ENCODE assay signal across 20 cellular contexts in genomic region chr18:80107396-80107795, GRCh38. TPM values are rescaled to one million over a fixed set of nuclear protein-coding genes. Genes with fewer than 3 reads are reported as not detected.
DNase-seq lines count a peak whose midpoint lies in the region; ATAC-seq and TF ChIP-seq lines count a peak whose summit lies in the region.
"Had no signal": no experiment of that assay in that cellular context is flagged by ENCODE, and none has a peak within 500 bp of the region (broad histone marks: within the 10 kb centered on the region; RNA-seq: fewer than 3 reads in every experiment).

No MANE protein-coding gene starts in this region.

- intact Hi-C loops in activated B cell treated with CpG ODN at 0.5 μM for 24 hours (cut with micrococcal nuclease), result loop anchor here (5.0 kb wide), 1 partner anchor 1040 kb away; the partner anchor contains the start of gene ATP9B
- intact Hi-C loops in gastrocnemius medialis (cut with DNase I; ENCODE audit: low total_unique reads), result no loop called here

- H3K27ac Mint-ChIP-seq in T-helper 1 cell treated with Interleukin-12 subunit alpha and Interleukin-12 subunit beta and Interleukin-4 antibody, amounts not matched to agents 30 μg/mL and 1 μg/mL, for 36 hours, result peak overlapping the region; percentile 64
- peak overlapping the region; percentile 69 for H3K27ac Mint-ChIP-seq in activated B cell treated with CpG ODN at 0.5 μM for 24 hours

- H2BK120ac ChIP-seq in mesendoderm (ENCODE audit: low read depth, low read length), result no peak overlapping the region

- TF ChIP-seq CTCF in activated B cell treated with CpG ODN at 0.5 μM for 24 hours (IDR thresholded peaks at IDR 0.05) (no peak), smooth muscle cell (IDR thresholded peaks at IDR 0.05; ENCODE audit: borderline replicate concordance, insufficient read depth, poor library complexity, severe bottlenecking) (no peak), gastrocnemius medialis (IDR thresholded peaks at IDR 0.05 in 4 of 5, conservative IDR thresholded peaks at IDR 0.05 in 1 of 5) (no peak)

- H3K56ac ChIP-seq in mesendoderm (ENCODE audit: low read length), result peak overlapping the region; percentile 39

- H3K4ac ChIP-seq in mesendoderm (ENCODE audit: low read depth, low read length), result no peak overlapping the region

- H2BK15ac ChIP-seq in mesendoderm (replicated peaks; ENCODE audit: low read depth), result no peak overlapping the region

- no peaks in the 10 kb centered on the region for H3K9me3 Mint-ChIP-seq in T-helper 1 cell treated with Interleukin-12 subunit alpha and Interleukin-12 subunit beta and Interleukin-4 antibody, amounts not matched to agents 30 μg/mL and 1 μg/mL, for 36 hours
- no peaks in the 10 kb centered on the region for H3K9me3 Mint-ChIP-seq in activated B cell treated with CpG ODN at 0.5 μM for 24 hours
- H3K9me3 Mint-ChIP-seq: activated naive CD4-positive, alpha-beta T cell treated with anti-CD3 and anti-CD28 coated beads, Interleukin-2, amount 50 U/mL, for 72 hours had no signal

- H3K9me3 ChIP-seq in smooth muscle cell (replicated peaks; ENCODE audit: low read depth), result no peaks in the 10 kb centered on the region
- H3K9me3 ChIP-seq in gastrocnemius medialis, result peaks cover 0 to 5% (median 0%) of the 10 kb centered on the region in 3 donors
- H3K9me3 ChIP-seq: SK-N-SH had no signal

- no peak overlapping the region for H2BK5ac ChIP-seq in mesendoderm (ENCODE audit: low read length)

- H3K23ac ChIP-seq in mesendoderm (ENCODE audit: low read length), result no peak overlapping the region

- peaks cover 5% of the 10 kb centered on the region for H3K36me3 Mint-ChIP-seq in T-helper 1 cell treated with Interleukin-12 subunit alpha and Interleukin-12 subunit beta and Interleukin-4 antibody, amounts not matched to agents 30 μg/mL and 1 μg/mL, for 36 hours (ENCODE audit: low read depth)
- no peaks in the 10 kb centered on the region for H3K36me3 Mint-ChIP-seq in activated B cell treated with CpG ODN at 0.5 μM for 24 hours (ENCODE audit: low read depth)

- H3K27me3 ChIP-seq in mesendoderm (ENCODE audit: insufficient read depth, low read length, poor library complexity), result no peaks in the 10 kb centered on the region
- H3K27me3 ChIP-seq in smooth muscle cell (ENCODE audit: low read depth), result no peaks in the 10 kb centered on the region
- H3K27me3 ChIP-seq in gastrocnemius medialis, result peaks cover 0 to 4% (median 0%) of the 10 kb centered on the region in 3 donors

- H3K4me1 ChIP-seq in mesendoderm (ENCODE audit: control insufficient read depth, low read depth, low read length) (peaks cover 19% of the 10 kb centered on the region), smooth muscle cell (ENCODE audit: low read depth) (peaks cover 51% of the 10 kb centered on the region), gastrocnemius medialis (peaks cover 7 to 13% of the 10 kb centered on the region in 2 donors)

- no peak overlapping the region for H2AK5ac ChIP-seq in mesendoderm (ENCODE audit: low read length)

- H3F3A ChIP-seq in smooth muscle cell (ENCODE audit: low read depth), result peaks cover 53% of the 10 kb centered on the region

- in situ Hi-C loops in gastrocnemius medialis (cut with MboI; ENCODE audit: low sequenced_read_pairs in 4 of 4), result no loop called here

- no peak overlapping the region for H3K4me3 ChIP-seq in mesendoderm (ENCODE audit: low read length)
- H3K4me3 ChIP-seq in smooth muscle cell, result no peak overlapping the region
- no peak overlapping the region for H3K4me3 ChIP-seq in gastrocnemius medialis
- H3K4me3 ChIP-seq: psoas muscle had no signal

- POLR2A ChIA-PET in activated B cell treated with CpG ODN at 0.5 μM for 24 hours (lab: Charles Lee), result no interaction called here

- no CpG with 5 or more reads among the region's 11 CpGs for WGBS in mesendoderm (ENCODE audit: extremely low coverage, insufficient coverage, low lambda C conversion rate)
- 31% methylated on average over 10 of the region's 11 CpGs for WGBS in smooth muscle cell (ENCODE audit: low lambda C conversion rate)

- H3K36me3 ChIP-seq in mesendoderm (ENCODE audit: control insufficient read depth, insufficient read depth, low read length) (no peaks in the 10 kb centered on the region), smooth muscle cell (ENCODE audit: low read depth) (no peaks in the 10 kb centered on the region), gastrocnemius medialis (no peaks in the 10 kb centered on the region)

- no peak overlapping the region for H4K5ac ChIP-seq in mesendoderm (ENCODE audit: low read length)

- peaks cover 28% of the 10 kb centered on the region for H4K20me1 ChIP-seq in smooth muscle cell (ENCODE audit: low read depth)

- TF ChIP-seq POLR2A in gastrocnemius medialis (IDR thresholded peaks at IDR 0.05), result no peak

- no peak overlapping the region for H4K8ac ChIP-seq in mesendoderm (ENCODE audit: low read depth, low read length)

- no peaks in the 10 kb centered on the region for H3K79me1 ChIP-seq in mesendoderm (ENCODE audit: low read length)

- H3K27me3 Mint-ChIP-seq in T-helper 1 cell treated with Interleukin-12 subunit alpha and Interleukin-12 subunit beta and Interleukin-4 antibody, amounts not matched to agents 30 μg/mL and 1 μg/mL, for 36 hours (ENCODE audit: low read depth), result peaks cover 5% of the 10 kb centered on the region
- H3K27me3 Mint-ChIP-seq in activated B cell treated with CpG ODN at 0.5 μM for 24 hours, result no peaks in the 10 kb centered on the region

- H3K4me2 ChIP-seq in mesendoderm (ENCODE audit: low read length) (no peak overlapping the region), smooth muscle cell (no peak overlapping the region)
- H3K4me2 ChIP-seq: SK-N-SH had no signal

- no peak overlapping the region for H3K9ac ChIP-seq in mesendoderm (ENCODE audit: low read length)
- H3K9ac ChIP-seq in smooth muscle cell (ENCODE audit: low read depth), result no peak overlapping the region
- H3K9ac ChIP-seq: SK-N-SH had no signal

- H3K27ac ChIP-seq in mesendoderm (ENCODE audit: low read depth, low read length), result no peak overlapping the region
- peak overlapping the region; percentile 86 for H3K27ac ChIP-seq in smooth muscle cell (ENCODE audit: low read depth)
- H3K27ac ChIP-seq in gastrocnemius medialis, result peak overlapping the region in 1 of 4 donors; percentile 79
- H3K27ac ChIP-seq: psoas muscle had no signal

- no peak overlapping the region for H3K18ac ChIP-seq in mesendoderm (ENCODE audit: low read length)

- H2AFZ ChIP-seq in smooth muscle cell (ENCODE audit: low read depth), result no peak overlapping the region

- H3K79me2 ChIP-seq in mesendoderm (ENCODE audit: control insufficient read depth, insufficient read depth, low read length) (peaks cover 25% of the 10 kb centered on the region), smooth muscle cell (ENCODE audit: low read depth) (peaks cover 26% of the 10 kb centered on the region)

- CTCF ChIA-PET in activated B cell treated with CpG ODN at 0.5 μM for 24 hours (lab: Charles Lee), result no interaction called here

- ATAC-seq in activated B cell treated with CpG ODN at 0.5 μM for 24 hours (ENCODE audit: low read depth), result no peak
- ATAC-seq in HG02610 (IDR thresholded peaks at IDR 0.05; ENCODE audit: unreplicated experiment), result no peak
- ATAC-seq in gastrocnemius medialis, result no peak
- ATAC-seq: activated naive CD4-positive, alpha-beta T cell treated with anti-CD3 and anti-CD28 coated beads, Interleukin-2, amount 50 U/mL, for 72 hours; Panc1; psoas muscle had no signal

- no peak overlapping the region for H3K4me3 Mint-ChIP-seq in T-helper 1 cell treated with Interleukin-12 subunit alpha and Interleukin-12 subunit beta and Interleukin-4 antibody, amounts not matched to agents 30 μg/mL and 1 μg/mL, for 36 hours
- peak overlapping the region; percentile 56 for H3K4me3 Mint-ChIP-seq in activated B cell treated with CpG ODN at 0.5 μM for 24 hours

- DNase-seq in T-helper 1 cell (no peak), activated B cell treated with CpG ODN at 0.5 μM for 24 hours (no peak), mesendoderm (no peak), smooth muscle cell (lab: John Stamatoyannopoulos, UW; ENCODE audit: unreplicated experiment) (no peak), gastrocnemius medialis (no peak), NCI-H82 treated with DMSO at 0.1 percent for 48 hours (lab: John Stamatoyannopoulos, UW; ENCODE audit: unreplicated experiment) (no peak)
- DNase-seq: activated CD4-positive, alpha-beta T cell treated with anti-CD3 and anti-CD28 coated beads, Interleukin-2, amount 50 U/mL, for 1 hour; activated T-cell treated with anti-CD3 and anti-CD28 coated beads for 4 hours; dermis blood vessel endothelial cell; DMS 273 treated with DMSO at 0.1 percent for 48 hours; left ventricle myocardium superior; NCI-H1417 treated with DMSO at 0.1 percent for 48 hours; NCI-H2171; SK-N-SH; stimulated activated CD4-positive, alpha-beta T cell treated with anti-CD3 and anti-CD28 coated beads, Interleukin-4, amount 100 ng/mL, for 4 hours had no signal

- peaks cover 13% of the 10 kb centered on the region for H3K4me1 Mint-ChIP-seq in T-helper 1 cell treated with Interleukin-12 subunit alpha and Interleukin-12 subunit beta and Interleukin-4 antibody, amounts not matched to agents 30 μg/mL and 1 μg/mL, for 36 hours (ENCODE audit: low read depth)
- H3K4me1 Mint-ChIP-seq in activated B cell treated with CpG ODN at 0.5 μM for 24 hours, result peaks cover 41% of the 10 kb centered on the region

RNA-seq across cellular contexts. Expression of gene ADNP2, which starts 1.7 kb away (rescaled TPM):
- total RNA-seq in activated B cell treated with CpG ODN at 0.5 μM for 24 hours (19.2 and 19.7 TPM in 2 replicates), smooth muscle cell (24.2 and 28.3 TPM in 2 replicates), gastrocnemius medialis (1 to 10 TPM; 2.6 to 4.5 (median 2.9) TPM)
- 31.3 TPM for polyA plus RNA-seq in mesendoderm (2013, experiment 1 of 2)
- polyA plus RNA-seq in mesendoderm (2013, experiment 2 of 2), result 30.6 TPM
- 9.1 and 11.0 TPM in 2 replicates for polyA plus RNA-seq in smooth muscle cell
